Comparison of ENCODE assay signal across 2 cellular contexts in the genomic region with DNA sequence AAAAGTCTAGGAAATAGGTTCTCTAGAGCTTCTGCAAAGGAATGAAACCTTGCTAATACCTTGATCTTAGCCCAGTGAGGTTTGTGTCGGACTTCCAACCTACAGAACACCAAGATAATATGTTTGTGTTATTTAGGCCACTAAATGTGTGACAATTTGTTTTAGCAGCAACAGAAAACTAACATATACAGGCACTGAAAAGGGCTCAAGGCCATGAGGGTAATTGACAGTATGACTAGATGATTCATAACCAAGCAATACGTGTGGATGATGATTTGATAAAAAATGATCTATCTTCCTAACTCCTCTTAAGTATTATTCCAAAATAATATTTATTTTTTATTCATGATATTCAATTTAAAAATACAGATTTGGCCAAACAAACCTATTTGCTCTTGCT.
TF ChIP-seq lines count a peak whose summit lies in the region.

No MANE protein-coding gene starts in this region.

TF ChIP-seq in HCT116, 20 proteins besides CTCF, POLR2A, EP300 and RAD21:
- TF ChIP-seq ZFX (IDR thresholded peaks at IDR 0.05) (no peak), YY1 (IDR thresholded peaks at IDR 0.05; ENCODE audit: extremely low read depth, insufficient replicate concordance, low read depth, low read length) (no peak), ZNF274 (IDR thresholded peaks at IDR 0.05; ENCODE audit: low read depth, low read length) (no peak), TCF7L2 (IDR thresholded peaks at IDR 0.05; ENCODE audit: borderline replicate concordance, extremely low read depth, insufficient read depth, insufficient read length) (no peak), EZH2 (IDR thresholded peaks at IDR 0.05) (no peak), CBX3 (IDR thresholded peaks at IDR 0.05; ENCODE audit: low read depth) (no peak), ELF1 (IDR thresholded peaks at IDR 0.05; ENCODE audit: borderline replicate concordance, low read depth) (no peak), EZH2phosphoT487 (IDR thresholded peaks at IDR 0.05; ENCODE audit: borderline replicate concordance) (no peak), FOSL1 (IDR thresholded peaks at IDR 0.05; ENCODE audit: low read depth) (no peak)
- TF ChIP-seq, protein P1, sequence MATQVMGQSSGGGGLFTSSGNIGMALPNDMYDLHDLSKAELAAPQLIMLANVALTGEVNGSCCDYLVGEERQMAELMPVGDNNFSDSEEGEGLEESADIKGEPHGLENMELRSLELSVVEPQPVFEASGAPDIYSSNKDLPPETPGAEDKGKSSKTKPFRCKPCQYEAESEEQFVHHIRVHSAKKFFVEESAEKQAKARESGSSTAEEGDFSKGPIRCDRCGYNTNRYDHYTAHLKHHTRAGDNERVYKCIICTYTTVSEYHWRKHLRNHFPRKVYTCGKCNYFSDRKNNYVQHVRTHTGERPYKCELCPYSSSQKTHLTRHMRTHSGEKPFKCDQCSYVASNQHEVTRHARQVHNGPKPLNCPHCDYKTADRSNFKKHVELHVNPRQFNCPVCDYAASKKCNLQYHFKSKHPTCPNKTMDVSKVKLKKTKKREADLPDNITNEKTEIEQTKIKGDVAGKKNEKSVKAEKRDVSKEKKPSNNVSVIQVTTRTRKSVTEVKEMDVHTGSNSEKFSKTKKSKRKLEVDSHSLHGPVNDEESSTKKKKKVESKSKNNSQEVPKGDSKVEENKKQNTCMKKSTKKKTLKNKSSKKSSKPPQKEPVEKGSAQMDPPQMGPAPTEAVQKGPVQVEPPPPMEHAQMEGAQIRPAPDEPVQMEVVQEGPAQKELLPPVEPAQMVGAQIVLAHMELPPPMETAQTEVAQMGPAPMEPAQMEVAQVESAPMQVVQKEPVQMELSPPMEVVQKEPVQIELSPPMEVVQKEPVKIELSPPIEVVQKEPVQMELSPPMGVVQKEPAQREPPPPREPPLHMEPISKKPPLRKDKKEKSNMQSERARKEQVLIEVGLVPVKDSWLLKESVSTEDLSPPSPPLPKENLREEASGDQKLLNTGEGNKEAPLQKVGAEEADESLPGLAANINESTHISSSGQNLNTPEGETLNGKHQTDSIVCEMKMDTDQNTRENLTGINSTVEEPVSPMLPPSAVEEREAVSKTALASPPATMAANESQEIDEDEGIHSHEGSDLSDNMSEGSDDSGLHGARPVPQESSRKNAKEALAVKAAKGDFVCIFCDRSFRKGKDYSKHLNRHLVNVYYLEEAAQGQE (IDR thresholded peaks at IDR 0.05; ENCODE audit: low read depth), result no peak
- TF ChIP-seq, protein P2, sequence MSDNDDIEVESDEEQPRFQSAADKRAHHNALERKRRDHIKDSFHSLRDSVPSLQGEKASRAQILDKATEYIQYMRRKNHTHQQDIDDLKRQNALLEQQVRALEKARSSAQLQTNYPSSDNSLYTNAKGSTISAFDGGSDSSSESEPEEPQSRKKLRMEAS (IDR thresholded peaks at IDR 0.05), result no peak; the same call in 1 of the 2 replicates

TF ChIP-seq in SK-N-SH, 30 proteins besides CTCF, POLR2A, EP300 and RAD21:
- TF ChIP-seq TEAD4 (IDR thresholded peaks at IDR 0.05; ENCODE audit: borderline replicate concordance, insufficient read depth) (no peak), RXRA (IDR thresholded peaks at IDR 0.05; ENCODE audit: borderline replicate concordance, low read depth) (no peak), RCOR1 (IDR thresholded peaks at IDR 0.05; ENCODE audit: low read length) (no peak), CHD2 (IDR thresholded peaks at IDR 0.05; ENCODE audit: low read length, partially characterized antibody) (no peak), ELF1 (IDR thresholded peaks at IDR 0.05) (no peak)
- TF ChIP-seq, protein P3, sequence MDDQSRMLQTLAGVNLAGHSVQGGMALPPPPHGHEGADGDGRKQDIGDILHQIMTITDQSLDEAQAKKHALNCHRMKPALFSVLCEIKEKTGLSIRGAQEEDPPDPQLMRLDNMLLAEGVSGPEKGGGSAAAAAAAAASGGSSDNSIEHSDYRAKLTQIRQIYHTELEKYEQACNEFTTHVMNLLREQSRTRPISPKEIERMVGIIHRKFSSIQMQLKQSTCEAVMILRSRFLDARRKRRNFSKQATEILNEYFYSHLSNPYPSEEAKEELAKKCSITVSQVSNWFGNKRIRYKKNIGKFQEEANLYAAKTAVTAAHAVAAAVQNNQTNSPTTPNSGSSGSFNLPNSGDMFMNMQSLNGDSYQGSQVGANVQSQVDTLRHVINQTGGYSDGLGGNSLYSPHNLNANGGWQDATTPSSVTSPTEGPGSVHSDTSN (IDR thresholded peaks at IDR 0.05), result no peak
